Comparison of ENCODE assay signal across 8 cellular contexts in the genomic region with DNA sequence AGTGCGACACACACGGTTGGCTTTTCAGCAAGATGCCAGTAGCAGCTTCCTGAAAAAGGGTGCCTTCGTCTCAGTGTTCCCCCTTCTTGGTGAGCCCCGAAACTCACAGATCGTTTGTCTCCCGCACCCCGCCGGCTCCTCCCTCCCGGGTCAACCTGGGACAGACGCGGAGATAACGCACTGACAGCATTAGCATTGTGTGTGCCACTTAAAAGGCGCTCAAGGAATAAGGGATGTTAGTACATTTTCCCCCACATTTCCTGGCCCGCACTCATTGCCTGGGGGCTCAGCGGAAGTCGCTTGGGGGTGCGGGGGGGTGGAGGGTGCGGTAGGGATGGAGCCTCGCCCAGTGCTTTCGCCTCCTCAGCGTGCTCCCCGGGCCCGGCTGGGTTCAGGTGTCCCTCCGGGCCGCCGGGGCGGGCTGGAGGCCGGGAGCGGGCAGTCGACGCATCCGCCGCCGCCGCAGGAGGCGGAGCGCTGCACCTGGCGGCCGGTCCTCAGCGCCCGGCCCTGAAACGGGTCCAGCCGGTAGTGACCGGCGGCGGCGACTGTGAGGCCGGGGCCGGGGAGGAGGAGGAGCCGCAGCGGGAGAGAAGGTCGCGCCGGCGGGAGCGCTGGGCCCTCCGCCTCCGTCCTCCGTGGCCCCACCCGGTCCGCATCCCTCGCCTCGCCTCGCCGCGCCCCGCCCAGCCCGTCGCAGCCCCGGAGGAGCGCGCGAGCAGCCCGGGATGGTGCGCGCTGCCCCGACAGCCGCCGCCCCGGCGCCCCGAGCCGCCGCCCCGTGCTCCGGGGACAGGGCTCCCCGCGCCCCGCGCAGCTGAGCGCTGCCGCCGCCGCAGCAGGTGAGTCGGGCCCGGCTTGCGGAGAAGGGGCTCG. TPM values are rescaled to one million over a fixed set of nuclear protein-coding genes. Genes with fewer than 3 reads are reported as not detected.
DNase-seq lines count a peak whose midpoint lies in the region; ATAC-seq and TF ChIP-seq lines count a peak whose summit lies in the region.

A gene (plus strand): TSS at position 694 of the 876 bp plus-strand sequence. CDS start 27,675 bp downstream, outside the sequence.

- no peak for TF ChIP-seq CTCF in ascending aorta (IDR thresholded peaks at IDR 0.05)

- H3K36me3 Mint-ChIP-seq in T-helper 17 cell (ENCODE audit: low read depth) = peaks cover under 1% of the 10 kb centered on the region

- H3K4me1 ChIP-seq in HUES48 (ENCODE audit: control insufficient read depth, insufficient read depth, low read length) (peaks cover 23% of the 10 kb centered on the region), ascending aorta (peaks cover 0 to 8% of the 10 kb centered on the region in 2 donors), iPS-15b (ENCODE audit: control insufficient read depth, insufficient read depth, low read length) (peaks cover 15% of the 10 kb centered on the region), skeletal muscle satellite cell (ENCODE audit: control insufficient read depth, insufficient read depth, low read length) (peaks cover 8% of the 10 kb centered on the region)

- peak within 1 kb of the TSS; percentile 94 for H3K27ac Mint-ChIP-seq in T-helper 17 cell

- in situ Hi-C loops in Caki2 (cut with HindIII; ENCODE audit: low pct_unique_long_range_greater_than_20kb, low sequenced_read_pairs) = no loop called here

- intact Hi-C loops in ascending aorta (cut with DNase I) = no loop called here

- no peak within 1 kb of the TSS for H3K27ac ChIP-seq in HUES48 (ENCODE audit: low read depth, low read length)
- H3K27ac ChIP-seq in ascending aorta = peak within 1 kb of the TSS; percentile 48 to 50

- ATAC-seq in GM21360 (IDR thresholded peaks at IDR 0.05; ENCODE audit: unreplicated experiment) = peak; percentile 55
- peak; percentile 54 for ATAC-seq in T-helper 17 cell

- peak within 1 kb of the TSS; percentile 92 for H3K4me3 Mint-ChIP-seq in T-helper 17 cell

- peak within 1 kb of the TSS; percentile 93 for H3K4me2 ChIP-seq in skeletal muscle satellite cell (ENCODE audit: low read length)

- H3K4me3 ChIP-seq in HUES48 (ENCODE audit: low read depth, low read length) (peak within 1 kb of the TSS; percentile 78), ascending aorta (peak within 1 kb of the TSS; percentile 84 to 90), iPS-15b (ENCODE audit: low read depth, low read length) (peak within 1 kb of the TSS; percentile 71), skeletal muscle satellite cell (ENCODE audit: low read length) (peak within 1 kb of the TSS; percentile 76)

- H3K27me3 Mint-ChIP-seq in T-helper 17 cell = no peaks in the 10 kb centered on the region

- H3K36me3 ChIP-seq in HUES48 (ENCODE audit: control insufficient read depth, insufficient read depth, low read length) = no peaks in the 10 kb centered on the region
- H3K36me3 ChIP-seq in ascending aorta = no peaks in the 10 kb centered on the region
- no peaks in the 10 kb centered on the region for H3K36me3 ChIP-seq in iPS-15b (ENCODE audit: control insufficient read depth, insufficient read depth, low read length)
- no peaks in the 10 kb centered on the region for H3K36me3 ChIP-seq in skeletal muscle satellite cell (ENCODE audit: insufficient read depth, low read length)

- DNase-seq in Caki2 (ENCODE audit: low read depth) (peak; percentile 51), T-helper 17 cell (peak; percentile 41 to 46 (median 41)), ascending aorta (ENCODE audit: low spot score in 2 of 2) (peak in 1 of 2 donors; percentile 69), middle frontal gyrus (ENCODE audit: extremely low spot score, low spot score) (no peak)

- H3K27me3 ChIP-seq in HUES48 (ENCODE audit: control insufficient read depth, insufficient read depth, low read length) (peaks cover 46% of the 10 kb centered on the region), ascending aorta (no peaks in the 10 kb centered on the region), iPS-15b (ENCODE audit: control insufficient read depth, insufficient read depth, low read length) (peaks cover 42% of the 10 kb centered on the region), skeletal muscle satellite cell (ENCODE audit: control insufficient read depth, insufficient read depth, low read length) (peaks cover 13% of the 10 kb centered on the region)

- peaks cover 33% of the 10 kb centered on the region for H3K4me1 Mint-ChIP-seq in T-helper 17 cell

- H3K9ac ChIP-seq in HUES48 (ENCODE audit: low read depth, low read length) (peak within 1 kb of the TSS; percentile 44; the same call in 1 of the 2 replicates), iPS-15b (ENCODE audit: low read depth, low read length) (no peak within 1 kb of the TSS), skeletal muscle satellite cell (ENCODE audit: low read depth, low read length) (peak within 1 kb of the TSS; percentile 74)

- H3K9me3 ChIP-seq in HUES48 (ENCODE audit: control insufficient read depth, insufficient read depth, low read length) = no peaks in the 10 kb centered on the region
- H3K9me3 ChIP-seq in T-helper 17 cell (ENCODE audit: control insufficient read depth, low read length, poor library complexity, severe bottlenecking) = no peaks in the 10 kb centered on the region
- H3K9me3 ChIP-seq in ascending aorta = no peaks in the 10 kb centered on the region
- H3K9me3 ChIP-seq in iPS-15b (ENCODE audit: control insufficient read depth, insufficient read depth, low read length) = no peaks in the 10 kb centered on the region
- no peaks in the 10 kb centered on the region for H3K9me3 ChIP-seq in skeletal muscle satellite cell (replicated peaks; ENCODE audit: low read length)

RNA-seq across cellular contexts. Expression of the gene that starts here (rescaled TPM):
- 9.0 and 30.7 TPM in 2 replicates for total RNA-seq in Caki2 (2014; rRNA removed; shearing (Covaris generic); ENCODE audit: low replicate concordance)
- 10 to 100 TPM; 36.2 to 55.6 TPM for total RNA-seq in T-helper 17 cell
- total RNA-seq in ascending aorta = 53.2 TPM
- 1.8 and 3.1 TPM in 2 replicates for total RNA-seq in skeletal muscle satellite cell (2012; rRNA removed)
